ENCODE assay signal across 1 cellular context in the genomic region with DNA sequence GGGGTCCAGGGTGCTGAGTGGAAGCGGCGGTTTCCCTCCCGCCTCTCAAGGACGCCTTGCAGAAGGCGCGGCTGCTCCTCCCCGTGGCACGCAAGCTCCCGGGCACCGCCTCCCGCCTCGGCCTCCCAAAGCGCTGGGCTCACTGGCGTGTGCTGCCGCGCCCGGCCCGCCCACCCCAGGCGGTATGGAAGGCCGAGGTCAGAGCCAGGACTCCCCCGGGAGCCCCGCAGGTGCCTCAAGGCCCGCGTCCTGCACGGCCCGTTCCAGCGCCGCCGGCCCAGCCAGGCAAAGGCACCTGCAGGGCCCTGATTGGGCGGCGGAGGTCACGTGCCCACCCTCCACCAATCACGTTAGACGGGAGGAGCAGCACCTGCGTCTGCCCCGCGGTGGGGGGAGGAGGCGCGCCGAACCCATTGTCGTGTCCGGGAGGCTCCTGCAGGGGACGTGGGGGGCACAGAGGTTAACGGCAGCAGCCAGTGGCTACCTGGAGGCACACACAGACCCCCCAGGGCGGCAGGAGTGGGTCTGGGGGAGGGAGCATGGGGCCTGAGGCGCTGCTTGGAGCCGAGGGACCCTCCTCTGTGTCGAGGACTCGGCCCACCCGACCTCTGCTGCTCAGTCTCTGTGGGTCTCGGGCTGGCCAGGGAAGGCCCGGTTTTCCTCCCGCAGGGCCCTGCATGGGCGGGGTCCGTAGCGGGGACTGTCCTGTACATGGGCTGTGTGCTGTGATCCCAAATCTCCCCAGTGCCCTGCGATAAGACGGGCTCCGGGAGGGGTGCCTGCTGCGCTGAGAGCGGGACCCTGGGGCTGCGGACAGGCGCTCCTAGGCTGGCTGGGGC.
TF ChIP-seq lines count a peak whose summit lies in the region.

No MANE protein-coding gene starts in this region.

TF ChIP-seq in HepG2, 621 proteins besides CTCF, POLR2A, EP300 and RAD21 (continued from another document and continues in another):
- TF ChIP-seq ZBTB10 (CRISPR knock-in tag; IDR thresholded peaks at IDR 0.05; ENCODE audit: borderline replicate concordance) (peak; percentile 48; the same call in 1 of the 2 replicates), BORCS8-MEF2B (CRISPR knock-in tag; IDR thresholded peaks at IDR 0.05) (peak; percentile 24; the same call in 1 of the 2 replicates), ZNF337 (CRISPR knock-in tag; IDR thresholded peaks at IDR 0.05; ENCODE audit: borderline replicate concordance, low read depth) (no peak), ZNF3 (CRISPR knock-in tag; IDR thresholded peaks at IDR 0.05) (no peak), ZNF24 (IDR thresholded peaks at IDR 0.05) (no peak), ATF6 (CRISPR knock-in tag; conservative IDR thresholded peaks at IDR 0.05) (no peak), AKNA (CRISPR knock-in tag; IDR thresholded peaks at IDR 0.05; ENCODE audit: borderline replicate concordance) (no peak), MTF1 (CRISPR knock-in tag; IDR thresholded peaks at IDR 0.05) (no peak), SALL1 (CRISPR knock-in tag; IDR thresholded peaks at IDR 0.05) (peak; percentile 51; the same call in 1 of the 2 replicates), MEIS2 (CRISPR knock-in tag; IDR thresholded peaks at IDR 0.05) (peak; percentile 40; the same call in 1 of the 2 replicates), MIXL1 (CRISPR knock-in tag; IDR thresholded peaks at IDR 0.05) (no peak), REPIN1 (CRISPR knock-in tag; IDR thresholded peaks at IDR 0.05; ENCODE audit: borderline replicate concordance, low read depth) (peak; percentile 54), MAFG (CRISPR knock-in tag; IDR thresholded peaks at IDR 0.05) (no peak), THRA (CRISPR knock-in tag; IDR thresholded peaks at IDR 0.05; ENCODE audit: borderline replicate concordance) (peak; percentile 39; the same call in 1 of the 2 replicates), CCDC6 (CRISPR knock-in tag; IDR thresholded peaks at IDR 0.05) (no peak), ZNF781 (CRISPR knock-in tag; IDR thresholded peaks at IDR 0.05; ENCODE audit: borderline replicate concordance, not compliant biosample characterization) (peak; percentile 61), ELF3 (CRISPR knock-in tag; IDR thresholded peaks at IDR 0.05) (no peak), PHB2 (IDR thresholded peaks at IDR 0.05; ENCODE audit: partially characterized antibody) (no peak), ZNF703 (CRISPR knock-in tag; IDR thresholded peaks at IDR 0.05; ENCODE audit: borderline replicate concordance) (peak; percentile 64), IKZF5 (CRISPR knock-in tag; IDR thresholded peaks at IDR 0.05) (peak; percentile 74), ZFP1 (CRISPR knock-in tag; IDR thresholded peaks at IDR 0.05) (no peak), EEA1 (CRISPR knock-in tag; IDR thresholded peaks at IDR 0.05; ENCODE audit: borderline replicate concordance) (0 out of 2 replicates have a peak, but pooled peaks have one; percentile 74), SMARCE1 (IDR thresholded peaks at IDR 0.05; ENCODE audit: borderline replicate concordance) (no peak), ZNF543 (CRISPR knock-in tag; IDR thresholded peaks at IDR 0.05) (no peak), ZNF432 (CRISPR knock-in tag; IDR thresholded peaks at IDR 0.05; ENCODE audit: borderline replicate concordance) (no peak), ZBTB33 (CRISPR knock-in tag; IDR thresholded peaks at IDR 0.05) (no peak; the same call in 1 of the 2 replicates), KAT7 (CRISPR knock-in tag; IDR thresholded peaks at IDR 0.05; ENCODE audit: borderline replicate concordance) (no peak), SNRNP70 (IDR thresholded peaks at IDR 0.05; ENCODE audit: low read depth, low read length) (no peak), FOXC1 (CRISPR knock-in tag; IDR thresholded peaks at IDR 0.05; ENCODE audit: borderline replicate concordance) (peak; percentile 48; the same call in 1 of the 2 replicates), MIER3 (CRISPR knock-in tag; IDR thresholded peaks at IDR 0.05; ENCODE audit: borderline replicate concordance) (0 out of 2 replicates have a peak, but pooled peaks have one; percentile 75), MED8 (CRISPR knock-in tag; IDR thresholded peaks at IDR 0.05; ENCODE audit: insufficient replicate concordance) (no peak), AHR (CRISPR knock-in tag; IDR thresholded peaks at IDR 0.05) (peak; percentile 55; the same call in 1 of the 2 replicates), ZBTB1 (CRISPR knock-in tag; IDR thresholded peaks at IDR 0.05; ENCODE audit: borderline replicate concordance) (0 out of 2 replicates have a peak, but pooled peaks have one; percentile 33), ZNF710 (CRISPR knock-in tag; IDR thresholded peaks at IDR 0.05; ENCODE audit: borderline replicate concordance) (peak; percentile 63; the same call in 1 of the 2 replicates), ATF5 (CRISPR knock-in tag; IDR thresholded peaks at IDR 0.05; ENCODE audit: low read depth) (no peak), SP2 (CRISPR knock-in tag; IDR thresholded peaks at IDR 0.05) (peak; percentile 29; the same call in 1 of the 2 replicates), HNF4G (IDR thresholded peaks at IDR 0.05; ENCODE audit: borderline replicate concordance, low read depth, low read length) (no peak), HNF4G (CRISPR knock-in tag; IDR thresholded peaks at IDR 0.05; ENCODE audit: borderline replicate concordance, low read depth) (no peak; the same call in 1 of the 2 replicates), SIN3B (IDR thresholded peaks at IDR 0.05; ENCODE audit: low read length) (no peak), NCOA2 (CRISPR knock-in tag; IDR thresholded peaks at IDR 0.05) (peak; percentile 29; the same call in 1 of the 2 replicates), MBD4 (IDR thresholded peaks at IDR 0.05; ENCODE audit: borderline replicate concordance, low read length) (no peak), ZNF619 (CRISPR knock-in tag; IDR thresholded peaks at IDR 0.05) (no peak), ZNF776 (CRISPR knock-in tag; IDR thresholded peaks at IDR 0.05) (no peak; the same call in 1 of the 2 replicates)
